In genomic region chr13:114235697-114236096, GRCh38 we compare ENCODE assay signal across 9 cellular contexts. TPM values are rescaled to one million over a fixed set of nuclear protein-coding genes. Genes with fewer than 3 reads are reported as not detected.
A peak's percentile ranks its signal among the peaks of the same experiment; 100 is the strongest.
DNase-seq lines count a peak whose midpoint lies in the region; ATAC-seq, FAIRE-seq and TF ChIP-seq lines count a peak whose summit lies in the region.
"Had no signal": no experiment of that assay in that cellular context is flagged by ENCODE, and none has a peak within 500 bp of the region (broad histone marks: within the 10 kb centered on the region; RNA-seq: fewer than 3 reads in every experiment).

No MANE protein-coding gene starts in this region.

- H3K9me3 Mint-ChIP-seq in activated naive CD4-positive, alpha-beta T cell treated with anti-CD3 and anti-CD28 coated beads, Interleukin-2, amount 10 ng/mL, durations not matched to agents 7 days and 5 days: no peaks in the 10 kb centered on the region
- no peaks in the 10 kb centered on the region for H3K9me3 Mint-ChIP-seq in astrocyte (ENCODE audit: unreplicated experiment)
- H3K9me3 Mint-ChIP-seq in type B pancreatic cell: no peaks in the 10 kb centered on the region

- peaks cover 31% of the 10 kb centered on the region for H3K4me1 Mint-ChIP-seq in activated naive CD4-positive, alpha-beta T cell treated with anti-CD3 and anti-CD28 coated beads, Interleukin-2, amount 10 ng/mL, durations not matched to agents 7 days and 5 days
- H3K4me1 Mint-ChIP-seq in astrocyte (ENCODE audit: low read depth, unreplicated experiment) (peaks cover 8% of the 10 kb centered on the region), type B pancreatic cell (ENCODE audit: unreplicated experiment) (peaks cover 10% of the 10 kb centered on the region)

- intact Hi-C loops in lower leg skin (cut with DNase I; ENCODE audit: low total_unique reads): no loop called here

- peaks cover 8% of the 10 kb centered on the region for H3K27me3 Mint-ChIP-seq in activated naive CD4-positive, alpha-beta T cell treated with anti-CD3 and anti-CD28 coated beads, Interleukin-2, amount 10 ng/mL, durations not matched to agents 7 days and 5 days
- H3K27me3 Mint-ChIP-seq in astrocyte (ENCODE audit: low read depth, unreplicated experiment) (no peaks in the 10 kb centered on the region), type B pancreatic cell (peaks cover 15% of the 10 kb centered on the region)

- WGBS in lower leg skin, 2 donors: 12 to 18% methylated on average over 10 of the region's 10 CpGs

- H3K4me2 ChIP-seq in astrocyte (ENCODE audit: low read length): peak overlapping the region; percentile 86

- peak overlapping the region; percentile 85 for H3K27ac Mint-ChIP-seq in activated naive CD4-positive, alpha-beta T cell treated with anti-CD3 and anti-CD28 coated beads, Interleukin-2, amount 10 ng/mL, durations not matched to agents 7 days and 5 days
- H3K27ac Mint-ChIP-seq in astrocyte (ENCODE audit: unreplicated experiment) (peak overlapping the region; percentile 83), type B pancreatic cell (peak overlapping the region; percentile 74)

- peaks cover 2% of the 10 kb centered on the region for H3K27me3 ChIP-seq in astrocyte (ENCODE audit: insufficient read depth, low read length)
- peaks cover under 1% of the 10 kb centered on the region for H3K27me3 ChIP-seq in foreskin keratinocyte

- DNase-seq in activated naive CD4-positive, alpha-beta T cell treated with anti-CD3 and anti-CD28 coated beads, Interleukin-2, amount 10 ng/mL, durations not matched to agents 7 days and 5 days: no peak
- DNase-seq in activated naive CD4-positive, alpha-beta T cell treated with Interleukin-2 at 50 U/mL for 16 hours: no peak
- DNase-seq in astrocyte (ENCODE audit: low read depth): no peak
- DNase-seq in lower leg skin (ENCODE audit: low spot score in 2 of 2): no peak
- no peak for DNase-seq in type B pancreatic cell (ENCODE audit: extremely low spot score, unreplicated experiment)
- DNase-seq in HTR-8/SVneo (ENCODE audit: insufficient read length, low spot score): no peak
- DNase-seq in stimulated activated CD4-positive, alpha-beta T cell treated with anti-CD3 and anti-CD28 coated beads, Interleukin-2, amount 100 ng/mL, for 48 hours: no peak
- DNase-seq in foreskin keratinocyte: no peak

- H2AFZ ChIP-seq in astrocyte (ENCODE audit: low read depth, low read length): no peak overlapping the region

- CTCF ChIA-PET in activated naive CD4-positive, alpha-beta T cell treated with anti-CD3 and anti-CD28 coated beads, Interleukin-2, amount 10 ng/mL, durations not matched to agents 7 days and 5 days (lab: Charles Lee): interaction anchor here (1.0 kb wide), 2 partner anchors 8 to 125 kb away, joined by 3 read pairs; no protein-coding TSS in a partner anchor

- FAIRE-seq in astrocyte (lab: Jason Lieb, UNC) (no peak), HTR-8/SVneo (lab: Jason Lieb, UNC) (no peak)
- FAIRE-seq: G401.6 had no signal

- peaks cover 32% of the 10 kb centered on the region for H3K36me3 ChIP-seq in astrocyte (ENCODE audit: insufficient read depth, low read length)

- H3K9me3 ChIP-seq in astrocyte (ENCODE audit: insufficient read depth, low read depth, low read length): no peaks in the 10 kb centered on the region

- H3K4me3 ChIP-seq in astrocyte (ENCODE audit: insufficient read depth, low read depth, low read length) (peak overlapping the region; percentile 92), lower leg skin (ENCODE audit: low read depth, poor library complexity, severe bottlenecking) (peak overlapping the region; percentile 77)

- peaks cover 26% of the 10 kb centered on the region for H3K79me2 ChIP-seq in astrocyte (ENCODE audit: insufficient read depth, low read length)

- H3K4me3 Mint-ChIP-seq in activated naive CD4-positive, alpha-beta T cell treated with anti-CD3 and anti-CD28 coated beads, Interleukin-2, amount 10 ng/mL, durations not matched to agents 7 days and 5 days: peak overlapping the region; percentile 89
- peak overlapping the region; percentile 98 for H3K4me3 Mint-ChIP-seq in astrocyte (ENCODE audit: unreplicated experiment)
- peak overlapping the region; percentile 94 for H3K4me3 Mint-ChIP-seq in type B pancreatic cell

- TF ChIP-seq CTCF in astrocyte (IDR thresholded peaks at IDR 0.05; ENCODE audit: insufficient read depth, low read depth, low read length) (no peak), lower leg skin (IDR thresholded peaks at IDR 0.05) (no peak), type B pancreatic cell (conservative IDR thresholded peaks at IDR 0.05) (no peak), foreskin keratinocyte (conservative IDR thresholded peaks at IDR 0.05) (no peak)

- ATAC-seq in foreskin keratinocyte: no peak

- peaks cover 25% of the 10 kb centered on the region for H3K36me3 Mint-ChIP-seq in activated naive CD4-positive, alpha-beta T cell treated with anti-CD3 and anti-CD28 coated beads, Interleukin-2, amount 10 ng/mL, durations not matched to agents 7 days and 5 days
- H3K36me3 Mint-ChIP-seq in astrocyte (ENCODE audit: low read depth, unreplicated experiment) (peaks cover 7% of the 10 kb centered on the region), type B pancreatic cell (peaks cover 13% of the 10 kb centered on the region)

- no peak for TF ChIP-seq POLR2A in lower leg skin (IDR thresholded peaks at IDR 0.05)

- H3K27ac ChIP-seq in astrocyte (ENCODE audit: low read depth, low read length) (peak overlapping the region; percentile 67), foreskin keratinocyte (no peak overlapping the region)

- H3K9ac ChIP-seq in astrocyte (ENCODE audit: low read length): peak overlapping the region; percentile 78

- peaks cover 21% of the 10 kb centered on the region for H4K20me1 ChIP-seq in astrocyte (ENCODE audit: insufficient read depth, low read length)

- H3K4me1 ChIP-seq in astrocyte (ENCODE audit: insufficient read depth, low read length): peaks cover 5% of the 10 kb centered on the region
- no peaks in the 10 kb centered on the region for H3K4me1 ChIP-seq in foreskin keratinocyte

RNA-seq across cellular contexts. Expression of gene CDC16, which starts 1.0 kb away (rescaled TPM):
- 77.0 and 81.0 TPM in 2 replicates for total RNA-seq in astrocyte
- 10 to 100 TPM; 39.5 to 85.6 (median 41.4) TPM for total RNA-seq in lower leg skin
- 66.4 and 81.7 TPM in 2 replicates for total RNA-seq in type B pancreatic cell (ENCODE audit: low replicate concordance)
- 59.3 and 62.4 TPM in 2 replicates for total RNA-seq in foreskin keratinocyte
- 46.7 and 51.5 TPM in 2 replicates for polyA plus RNA-seq in foreskin keratinocyte

RNA-seq across cellular contexts. Expression of gene UPF3A, which starts 45.7 kb away (rescaled TPM):
- total RNA-seq in astrocyte (37.5 and 44.8 TPM in 2 replicates), lower leg skin (10 to 100 TPM; 20.5 to 33.4 (median 24.6) TPM), type B pancreatic cell (ENCODE audit: low replicate concordance) (47.8 and 91.8 TPM in 2 replicates), foreskin keratinocyte (33.3 and 36.0 TPM in 2 replicates)
- 32.3 and 35.6 TPM in 2 replicates for polyA plus RNA-seq in foreskin keratinocyte

RNA-seq across cellular contexts. Expression of gene CFAP97D2, which starts 56.6 kb away (rescaled TPM):
- not detected in 2 replicates for total RNA-seq in astrocyte
- total RNA-seq in lower leg skin: not detected
- total RNA-seq in type B pancreatic cell (ENCODE audit: low replicate concordance): not detected in 2 replicates
- total RNA-seq in foreskin keratinocyte: not detected in 2 replicates
- polyA plus RNA-seq in foreskin keratinocyte: not detected in 2 replicates
